Comparison of ENCODE assay signal across 8 cellular contexts in genomic region chr9:87445646-87446045, GRCh38. TPM values are rescaled to one million over a fixed set of nuclear protein-coding genes. Genes with fewer than 3 reads are reported as not detected.
DNase-seq lines count a peak whose midpoint lies in the region; TF ChIP-seq lines count a peak whose summit lies in the region.

No MANE protein-coding gene starts in this region.

- H3F3A ChIP-seq in smooth muscle cell (ENCODE audit: low read depth), result no peaks in the 10 kb centered on the region

- CTCF ChIA-PET in activated naive CD4-positive, alpha-beta T cell treated with anti-CD3 and anti-CD28 coated beads, Interleukin-2, amount 10 ng/mL, durations not matched to agents 7 days and 5 days (lab: Charles Lee), result no interaction called here

- intact Hi-C loops in colonic mucosa (cut with DNase I), result no loop called here

- H3K9me3 ChIP-seq in colonic mucosa (no peaks in the 10 kb centered on the region), smooth muscle cell (replicated peaks; ENCODE audit: low read depth) (no peaks in the 10 kb centered on the region)

- no peaks in the 10 kb centered on the region for H3K79me2 ChIP-seq in smooth muscle cell (ENCODE audit: low read depth)

- no peaks in the 10 kb centered on the region for H3K9me3 Mint-ChIP-seq in activated naive CD4-positive, alpha-beta T cell treated with anti-CD3 and anti-CD28 coated beads, Interleukin-2, amount 10 ng/mL, durations not matched to agents 7 days and 5 days
- H3K9me3 Mint-ChIP-seq in mesothelial cell of epicardium, result no peaks in the 10 kb centered on the region

- TF ChIP-seq CTCF in colonic mucosa (IDR thresholded peaks at IDR 0.05), result no peak
- TF ChIP-seq CTCF in mesothelial cell of epicardium (IDR thresholded peaks at IDR 0.05; ENCODE audit: unreplicated experiment), result no peak
- TF ChIP-seq CTCF in smooth muscle cell (IDR thresholded peaks at IDR 0.05; ENCODE audit: borderline replicate concordance, insufficient read depth, poor library complexity, severe bottlenecking), result no peak

- H3K4me2 ChIP-seq in smooth muscle cell, result no peak overlapping the region

- DNase-seq in activated naive CD4-positive, alpha-beta T cell treated with anti-CD3 and anti-CD28 coated beads, Interleukin-2, amount 10 ng/mL, durations not matched to agents 7 days and 5 days, result peak; percentile 22
- no peak for DNase-seq in activated naive CD4-positive, alpha-beta T cell treated with anti-CD3 and anti-CD28 coated beads, Interleukin-2, amount 50 U/mL, for 16 hours
- DNase-seq in HCEC 1CT (peak; percentile 47), NAMALWA (ENCODE audit: low spot score) (peak; percentile 70), colonic mucosa (peak; percentile 27), mesothelial cell of epicardium (ENCODE audit: low spot score in 2 of 2, unreplicated experiment in 2 of 2) (no peak), smooth muscle cell (lab: John Stamatoyannopoulos, UW; ENCODE audit: unreplicated experiment) (no peak), NCI-H128 (lab: John Stamatoyannopoulos, UW; ENCODE audit: unreplicated experiment) (no peak)

- no peaks in the 10 kb centered on the region for H4K20me1 ChIP-seq in smooth muscle cell (ENCODE audit: low read depth)

- H3K27ac ChIP-seq in colonic mucosa (no peak overlapping the region), smooth muscle cell (ENCODE audit: low read depth) (no peak overlapping the region)

- H3K4me1 ChIP-seq in colonic mucosa, result no peaks in the 10 kb centered on the region
- no peaks in the 10 kb centered on the region for H3K4me1 ChIP-seq in smooth muscle cell (ENCODE audit: low read depth)

- H3K27me3 ChIP-seq in colonic mucosa (no peaks in the 10 kb centered on the region), smooth muscle cell (ENCODE audit: low read depth) (no peaks in the 10 kb centered on the region)

- H3K4me1 Mint-ChIP-seq in activated naive CD4-positive, alpha-beta T cell treated with anti-CD3 and anti-CD28 coated beads, Interleukin-2, amount 10 ng/mL, durations not matched to agents 7 days and 5 days, result no peaks in the 10 kb centered on the region
- peaks cover 4% of the 10 kb centered on the region for H3K4me1 Mint-ChIP-seq in mesothelial cell of epicardium

- no peak overlapping the region for H3K4me3 Mint-ChIP-seq in activated naive CD4-positive, alpha-beta T cell treated with anti-CD3 and anti-CD28 coated beads, Interleukin-2, amount 10 ng/mL, durations not matched to agents 7 days and 5 days
- H3K4me3 Mint-ChIP-seq in mesothelial cell of epicardium, result peak overlapping the region; percentile 26

- WGBS in smooth muscle cell (ENCODE audit: low lambda C conversion rate), result 41% methylated on average over 5 of the region's 5 CpGs

- no peak overlapping the region for H3K9ac ChIP-seq in colonic mucosa (ENCODE audit: low read depth in 2 of 2, low read length in 2 of 2)
- no peak overlapping the region for H3K9ac ChIP-seq in smooth muscle cell (ENCODE audit: low read depth)

- H3K27ac Mint-ChIP-seq in activated naive CD4-positive, alpha-beta T cell treated with anti-CD3 and anti-CD28 coated beads, Interleukin-2, amount 10 ng/mL, durations not matched to agents 7 days and 5 days, result no peak overlapping the region
- H3K27ac Mint-ChIP-seq in mesothelial cell of epicardium, result no peak overlapping the region

- H3K27me3 Mint-ChIP-seq in activated naive CD4-positive, alpha-beta T cell treated with anti-CD3 and anti-CD28 coated beads, Interleukin-2, amount 10 ng/mL, durations not matched to agents 7 days and 5 days, result peaks cover 4% of the 10 kb centered on the region
- no peaks in the 10 kb centered on the region for H3K27me3 Mint-ChIP-seq in mesothelial cell of epicardium (ENCODE audit: low read depth)

- H3K4me3 ChIP-seq in colonic mucosa (no peak overlapping the region), smooth muscle cell (no peak overlapping the region)

- H3K36me3 ChIP-seq in colonic mucosa, result no peaks in the 10 kb centered on the region
- H3K36me3 ChIP-seq in smooth muscle cell (ENCODE audit: low read depth), result no peaks in the 10 kb centered on the region

- H3K36me3 Mint-ChIP-seq in activated naive CD4-positive, alpha-beta T cell treated with anti-CD3 and anti-CD28 coated beads, Interleukin-2, amount 10 ng/mL, durations not matched to agents 7 days and 5 days, result no peaks in the 10 kb centered on the region
- H3K36me3 Mint-ChIP-seq in mesothelial cell of epicardium, result no peaks in the 10 kb centered on the region

- H2AFZ ChIP-seq in smooth muscle cell (ENCODE audit: low read depth), result no peak overlapping the region

RNA-seq across cellular contexts. Expression of gene DAPK1, which starts 52.0 kb away (rescaled TPM):
- total RNA-seq in colonic mucosa (10 to 100 TPM in 1 of 2 donors, 1 to 10 TPM in 1; 7.9 to 17.5 TPM), mesothelial cell of epicardium (239 to 246 TPM (median 240 TPM) in 3 replicates), smooth muscle cell (17.6 and 20.3 TPM in 2 replicates)
- polyA plus RNA-seq in smooth muscle cell, result 11.3 and 12.6 TPM in 2 replicates

Comparison
In these comparisons a context has a peak if more than half of its experiments do, and no peak if none do; other contexts are left out.
1. DNase-seq: peak in activated naive CD4-positive, alpha-beta T cell treated with anti-CD3 and anti-CD28 coated beads, Interleukin-2, amount 10 ng/mL, durations not matched to agents 7 days and 5 days (single experiment), HCEC 1CT (single experiment), NAMALWA (single experiment) and colonic mucosa (single experiment); none in activated naive CD4-positive, alpha-beta T cell treated with anti-CD3 and anti-CD28 coated beads, Interleukin-2, amount 50 U/mL, for 16 hours (single experiment), mesothelial cell of epicardium (0 of 2), smooth muscle cell (single experiment) and NCI-H128 (single experiment).
2. RNA of gene DAPK1, which starts 52.0 kb away (total RNA-seq): 239 to 246 TPM in mesothelial cell of epicardium; 17.6 to 20.3 TPM in smooth muscle cell and 7.9 to 17.5 TPM in colonic mucosa; every median in the first group is over 10 times any median in the second.